Comparison of ENCODE assay signal across 18 cellular contexts in the genomic region with DNA sequence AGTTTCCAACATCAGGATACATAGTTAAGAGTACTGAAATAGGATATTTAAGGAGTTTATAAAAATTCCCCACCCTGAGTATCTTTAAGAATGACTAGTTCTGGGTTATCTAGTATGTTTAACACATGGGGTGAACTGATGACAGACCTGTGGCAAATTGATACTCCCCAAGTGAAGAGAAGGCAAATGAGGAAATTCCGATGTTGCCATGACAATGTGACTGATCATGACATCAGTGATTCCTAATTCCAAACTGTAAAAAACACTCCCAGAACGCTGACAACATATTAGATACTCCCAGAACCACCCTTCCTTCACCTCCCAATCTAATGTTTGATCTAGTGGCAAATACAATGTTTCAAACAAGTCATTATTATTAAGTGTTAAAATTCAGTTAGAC.
DNase-seq lines count a peak whose midpoint lies in the region; ATAC-seq and TF ChIP-seq lines count a peak whose summit lies in the region.
"Had no signal": no experiment of that assay in that cellular context is flagged by ENCODE, and none has a peak within 500 bp of the region (broad histone marks: within the 10 kb centered on the region; RNA-seq: fewer than 3 reads in every experiment).

No MANE protein-coding gene starts in this region.

- TF ChIP-seq CTCF in foreskin fibroblast (IDR thresholded peaks at IDR 0.05; ENCODE audit: low read depth, low read length) (no peak), heart left ventricle (IDR thresholded peaks at IDR 0.05) (no peak)

- no peak for ATAC-seq in HG03196 (IDR thresholded peaks at IDR 0.05; ENCODE audit: unreplicated experiment)
- no peak for ATAC-seq in heart left ventricle
- no peak for ATAC-seq in activated CD8-positive, alpha-beta T cell treated with anti-CD3 and anti-CD28 coated beads, Interleukin-2, amount 10 ng/mL, durations not matched to agents 7 days and 5 days
- ATAC-seq: naive thymus-derived CD4-positive, alpha-beta T cell had no signal

- H3K36me3 ChIP-seq in heart left ventricle: no peaks in the 10 kb centered on the region

- no peak overlapping the region for H3K27ac Mint-ChIP-seq in activated CD8-positive, alpha-beta T cell treated with anti-CD3 and anti-CD28 coated beads, Interleukin-2, amount 10 ng/mL, durations not matched to agents 7 days and 5 days
- H3K27ac Mint-ChIP-seq: activated B cell treated with CpG ODN at 0.5 μM for 24 hours; T-helper 1 cell treated with Interleukin-12 subunit alpha and Interleukin-12 subunit beta and Interleukin-4 antibody, amounts not matched to agents 30 μg/mL and 1 μg/mL, for 36 hours had no signal

- CTCF ChIA-PET in activated CD8-positive, alpha-beta T cell treated with anti-CD3 and anti-CD28 coated beads, Interleukin-2, amount 10 ng/mL, durations not matched to agents 7 days and 5 days (lab: Charles Lee): no interaction called here

- H3K4me1 ChIP-seq in heart left ventricle: peaks cover 0 to 73% (median 47%) of the 10 kb centered on the region in 12 donors

- peaks cover 24% of the 10 kb centered on the region for H3K36me3 Mint-ChIP-seq in activated CD8-positive, alpha-beta T cell treated with anti-CD3 and anti-CD28 coated beads, Interleukin-2, amount 10 ng/mL, durations not matched to agents 7 days and 5 days (ENCODE audit: low read depth)

- no peak overlapping the region for H3K27ac ChIP-seq in heart left ventricle

- DNase-seq in AG08396 (ENCODE audit: low spot score) (peak; percentile 49), HCEC 1CT (peak; percentile 88), amniotic stem cell (lab: John Stamatoyannopoulos, UW) (peak; percentile 31), foreskin fibroblast (peak; percentile 84 to 91), superior temporal gyrus (ENCODE audit: extremely low spot score) (no peak), heart left ventricle (no peak)
- DNase-seq in activated CD8-positive, alpha-beta T cell treated with anti-CD3 and anti-CD28 coated beads, Interleukin-2, amount 10 ng/mL, durations not matched to agents 7 days and 5 days: no peak
- DNase-seq: activated B cell treated with CpG ODN at 0.5 μM for 24 hours; activated CD8-positive, alpha-beta memory T cell treated with anti-CD3 and anti-CD28 coated beads for 24 hours; Calu3; naive thymus-derived CD4-positive, alpha-beta T cell; NCI-H1930; NCI-H446 treated with DMSO at 0.1 percent for 48 hours; SHP77 treated with DMSO at 0.1 percent for 48 hours; small intestine had no signal

- POLR2A ChIA-PET in activated CD8-positive, alpha-beta T cell treated with anti-CD3 and anti-CD28 coated beads, Interleukin-2, amount 10 ng/mL, durations not matched to agents 7 days and 5 days (lab: Charles Lee): no interaction called here

- no peaks in the 10 kb centered on the region for H3K9me3 ChIP-seq in heart left ventricle

- intact Hi-C loops in heart left ventricle (cut with DNase I): loop anchor here in 2 of 10 donors (10.0 kb wide), 2 partner anchors 91 to 559 kb away; no protein-coding TSS in a partner anchor

- H3K4me3 ChIP-seq in foreskin fibroblast (ENCODE audit: low read depth in 1 of 2, low read length in 2 of 2) (no peak overlapping the region), heart left ventricle (no peak overlapping the region)
- H3K4me3 ChIP-seq: lung had no signal

- 50 to 78% (median 71%) methylated on average over 2 of the region's 2 CpGs for WGBS in heart left ventricle, 4 donors

- TF ChIP-seq POLR2A in heart left ventricle (IDR thresholded peaks at IDR 0.05): no peak

- peaks cover 65% of the 10 kb centered on the region for H3K4me1 Mint-ChIP-seq in activated CD8-positive, alpha-beta T cell treated with anti-CD3 and anti-CD28 coated beads, Interleukin-2, amount 10 ng/mL, durations not matched to agents 7 days and 5 days (ENCODE audit: low read depth)

- H3K27me3 ChIP-seq in heart left ventricle: no peaks in the 10 kb centered on the region

- H3K4me3 Mint-ChIP-seq in activated CD8-positive, alpha-beta T cell treated with anti-CD3 and anti-CD28 coated beads, Interleukin-2, amount 10 ng/mL, durations not matched to agents 7 days and 5 days: no peak overlapping the region
- H3K4me3 Mint-ChIP-seq: activated B cell treated with CpG ODN at 0.5 μM for 24 hours; naive thymus-derived CD4-positive, alpha-beta T cell; T-helper 1 cell treated with Interleukin-12 subunit alpha and Interleukin-12 subunit beta and Interleukin-4 antibody, amounts not matched to agents 30 μg/mL and 1 μg/mL, for 36 hours had no signal

- no peaks in the 10 kb centered on the region for H3K9me3 Mint-ChIP-seq in activated CD8-positive, alpha-beta T cell treated with anti-CD3 and anti-CD28 coated beads, Interleukin-2, amount 10 ng/mL, durations not matched to agents 7 days and 5 days (ENCODE audit: insufficient read depth)
- H3K9me3 Mint-ChIP-seq: activated B cell treated with CpG ODN at 0.5 μM for 24 hours; naive thymus-derived CD4-positive, alpha-beta T cell; T-helper 1 cell treated with Interleukin-12 subunit alpha and Interleukin-12 subunit beta and Interleukin-4 antibody, amounts not matched to agents 30 μg/mL and 1 μg/mL, for 36 hours had no signal

- no peaks in the 10 kb centered on the region for H3K27me3 Mint-ChIP-seq in activated CD8-positive, alpha-beta T cell treated with anti-CD3 and anti-CD28 coated beads, Interleukin-2, amount 10 ng/mL, durations not matched to agents 7 days and 5 days (ENCODE audit: low read depth)

Comparison
In these comparisons a context has a peak if more than half of its experiments do, and no peak if none do; other contexts are left out.
1. DNase-seq: peak in AG08396 (single experiment), HCEC 1CT (single experiment), amniotic stem cell (single experiment) and foreskin fibroblast (2 of 2); none in superior temporal gyrus (single experiment), heart left ventricle (0 of 5) and activated CD8-positive, alpha-beta T cell treated with anti-CD3 and anti-CD28 coated beads, Interleukin-2, amount 10 ng/mL, durations not matched to agents 7 days and 5 days (single experiment).